Comparison of ENCODE assay signal across 10 cellular contexts in the genomic region with DNA sequence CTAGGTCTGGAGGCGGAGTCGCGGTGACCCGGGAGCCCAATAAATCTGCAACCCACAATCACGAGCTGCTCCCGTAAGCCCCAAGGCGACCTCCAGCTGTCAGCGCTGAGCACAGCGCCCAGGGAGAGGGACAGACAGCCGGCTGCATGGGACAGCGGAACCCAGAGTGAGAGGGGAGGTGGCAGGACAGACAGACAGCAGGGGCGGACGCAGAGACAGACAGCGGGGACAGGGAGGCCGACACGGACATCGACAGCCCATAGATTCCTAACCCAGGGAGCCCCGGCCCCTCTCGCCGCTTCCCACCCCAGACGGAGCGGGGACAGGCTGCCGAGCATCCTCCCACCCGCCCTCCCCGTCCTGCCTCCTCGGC. TPM values are rescaled to one million over a fixed set of nuclear protein-coding genes. Genes with fewer than 3 reads are reported as not detected.
DNase-seq lines count a peak whose midpoint lies in the region; ATAC-seq and TF ChIP-seq lines count a peak whose summit lies in the region.
"Had no signal": no experiment of that assay in that cellular context is flagged by ENCODE, and none has a peak within 500 bp of the region (broad histone marks: within the 10 kb centered on the region; RNA-seq: fewer than 3 reads in every experiment).

Gene SLC5A5 (plus strand): TSS at position 68 of the 373 bp plus-strand sequence. CDS start 375 bp downstream, outside the sequence.

- TF ChIP-seq RAD21 in SK-N-SH (IDR thresholded peaks at IDR 0.05; ENCODE audit: low read length) = no peak

- no peak within 1 kb of the TSS for H3K27ac ChIP-seq in SK-N-SH (ENCODE audit: low read depth in 2 of 2, low read length in 1 of 2)
- H3K27ac ChIP-seq in PC-3 (ENCODE audit: low read length) = no peak within 1 kb of the TSS
- peak within 1 kb of the TSS in 1 of 21 experiments; percentile 4 for H3K27ac ChIP-seq in skin epidermis

- no peak within 1 kb of the TSS for H3K4me3 ChIP-seq in SK-N-SH (ENCODE audit: low read depth in 2 of 2, low read length in 1 of 2)
- H3K4me3 ChIP-seq in PC-3 (ENCODE audit: low read length) = no peak within 1 kb of the TSS
- H3K4me3 ChIP-seq in skin epidermis = peak within 1 kb of the TSS in 6 of 7 experiments; percentile 10 to 18 (median 16)
- no peak within 1 kb of the TSS for H3K4me3 ChIP-seq in MG63

- H3K4me2 ChIP-seq in SK-N-SH = no peak within 1 kb of the TSS
- no peak within 1 kb of the TSS for H3K4me2 ChIP-seq in PC-3 (ENCODE audit: low read length)

- POLR2A ChIA-PET in SK-N-SH (lab: Yijun Ruan, JAX) (interaction anchor here (3.3 kb wide), 1 partner anchor 12 kb away, joined by 26 read pairs; the partner anchor contains the start of gene RPL18A), PC-3 (lab: Charles Lee; ENCODE audit: unreplicated experiment) (interaction anchor here (0.5 kb wide), 1 partner anchor 77 kb away, joined by 6 read pairs; no protein-coding TSS in a partner anchor)

- TF ChIP-seq EP300 in SK-N-SH (IDR thresholded peaks at IDR 0.05; ENCODE audit: borderline replicate concordance in 1 of 2, low read depth in 1 of 2, low read length in 1 of 2) = no peak

- H3K9ac ChIP-seq in SK-N-SH = no peak within 1 kb of the TSS
- no peak within 1 kb of the TSS for H3K9ac ChIP-seq in PC-3 (ENCODE audit: low read length)

- no peak for TF ChIP-seq CTCF in SK-N-SH (IDR thresholded peaks at IDR 0.05)
- no peak for TF ChIP-seq CTCF in PC-3 (conservative IDR thresholded peaks at IDR 0.05; ENCODE audit: low read depth, low read length)

- ATAC-seq in SK-N-SH treated with all-trans-retinoic acid at 6 μM for 48 hours = no peak
- ATAC-seq in PC-3 = peak; percentile 22; the same call in 1 of the 2 replicates
- ATAC-seq in GM19452 (IDR thresholded peaks at IDR 0.05; ENCODE audit: unreplicated experiment) = no peak

- H2AFZ ChIP-seq in SK-N-SH (ENCODE audit: low read depth) (no peak within 1 kb of the TSS), PC-3 (ENCODE audit: low read length) (no peak within 1 kb of the TSS)

- H3K9me3 ChIP-seq in SK-N-SH (no peaks in the 10 kb centered on the region), PC-3 (ENCODE audit: low read length) (no peaks in the 10 kb centered on the region), MG63 (no peaks in the 10 kb centered on the region)

- no peaks in the 10 kb centered on the region for H4K20me1 ChIP-seq in SK-N-SH (ENCODE audit: insufficient read depth)
- no peaks in the 10 kb centered on the region for H4K20me1 ChIP-seq in PC-3 (ENCODE audit: low read length)

- WGBS in SK-N-SH (ENCODE audit: low lambda C conversion rate) = 0% methylated on average over 4 of the region's 26 CpGs

- intact Hi-C loops in PC-3 (cut with micrococcal nuclease) = loop anchor here (5.0 kb wide), 1 partner anchor 125 kb away; no protein-coding TSS in a partner anchor

- H3K79me2 ChIP-seq in SK-N-SH (ENCODE audit: insufficient read depth) (no peaks in the 10 kb centered on the region), PC-3 (ENCODE audit: low read length) (no peaks in the 10 kb centered on the region)

- DNase-seq in SK-N-SH = peak; percentile 64
- DNase-seq in PC-3 = peak; percentile 16
- DNase-seq in cerebellar cortex (ENCODE audit: low spot score) = peak; percentile 44
- no peak for DNase-seq in MG63
- DNase-seq in NCI-H1105 treated with DMSO at 0.1 percent for 48 hours (lab: John Stamatoyannopoulos, UW) = no peak
- DNase-seq: NCI-H2171 treated with DMSO at 0.1 percent for 48 hours had no signal

- H3K36me3 ChIP-seq in SK-N-SH (replicated peaks in 1 of 2; ENCODE audit: control insufficient read depth in 1 of 2, insufficient read depth in 2 of 2, low read length in 1 of 2) (no peaks in the 10 kb centered on the region), PC-3 (ENCODE audit: low read depth, low read length) (no peaks in the 10 kb centered on the region), MG63 (no peaks in the 10 kb centered on the region)

- H3F3A ChIP-seq in SK-N-SH (replicated peaks; ENCODE audit: insufficient read depth) = peaks cover 2% of the 10 kb centered on the region
- no peaks in the 10 kb centered on the region for H3F3A ChIP-seq in PC-3 (ENCODE audit: low read length, unreplicated experiment)

- no TSS peak for BruUV-seq in PC-3 (replicated peaks; lab: Mats Ljungman, UMichigan)

- H3K27me3 ChIP-seq in SK-N-SH (ENCODE audit: insufficient read depth) (peaks cover 25% of the 10 kb centered on the region), PC-3 (ENCODE audit: low read length) (0 out of 2 replicates have a peak, but pooled peaks cover 12% of the 10 kb centered on the region), MG63 (peaks cover 8% of the 10 kb centered on the region)

- no peaks in the 10 kb centered on the region for H3K9me2 ChIP-seq in SK-N-SH
- no peaks in the 10 kb centered on the region for H3K9me2 ChIP-seq in PC-3 (replicated peaks; ENCODE audit: low read length)

- H3K4me1 ChIP-seq in SK-N-SH (ENCODE audit: control insufficient read depth in 1 of 2, insufficient read depth in 2 of 2, low read depth in 1 of 2, low read length in 1 of 2) = peaks cover 0 to 5% of the 10 kb centered on the region in 2 experiments; a peak in 1 of 4 replicates
- H3K4me1 ChIP-seq in PC-3 (ENCODE audit: insufficient read depth, low read length) = peaks cover 5% of the 10 kb centered on the region; the same call in 1 of the 2 replicates

- CTCF ChIA-PET in SK-N-SH (lab: Yijun Ruan, JAX) = interaction anchor here (0.6 to 4.3 kb wide), 7 partner anchors 12 to 1583 kb away, joined by 3 to 51 read pairs (median 9); partner anchors contain the start of genes ARRDC2, CCDC124 and RPL18A
- CTCF ChIA-PET in PC-3 (lab: Charles Lee) = interaction anchor here (0.6 to 3.1 kb wide), 3 partner anchors 12 to 66 kb away, joined by 3 to 105 read pairs (median 10); partner anchors contain the start of genes CCDC124 and RPL18A

TF ChIP-seq in SK-N-SH, 30 proteins besides CTCF, POLR2A, EP300 and RAD21:
- TF ChIP-seq JUND (IDR thresholded peaks at IDR 0.05) (no peak), MXI1 (IDR thresholded peaks at IDR 0.05; ENCODE audit: low read depth, low read length) (0 out of 2 replicates have a peak, but pooled peaks have one; percentile 30), POLR2AphosphoS5 (IDR thresholded peaks at IDR 0.05; ENCODE audit: low read depth, low read length) (no peak)
- TF ChIP-seq, protein P1, sequence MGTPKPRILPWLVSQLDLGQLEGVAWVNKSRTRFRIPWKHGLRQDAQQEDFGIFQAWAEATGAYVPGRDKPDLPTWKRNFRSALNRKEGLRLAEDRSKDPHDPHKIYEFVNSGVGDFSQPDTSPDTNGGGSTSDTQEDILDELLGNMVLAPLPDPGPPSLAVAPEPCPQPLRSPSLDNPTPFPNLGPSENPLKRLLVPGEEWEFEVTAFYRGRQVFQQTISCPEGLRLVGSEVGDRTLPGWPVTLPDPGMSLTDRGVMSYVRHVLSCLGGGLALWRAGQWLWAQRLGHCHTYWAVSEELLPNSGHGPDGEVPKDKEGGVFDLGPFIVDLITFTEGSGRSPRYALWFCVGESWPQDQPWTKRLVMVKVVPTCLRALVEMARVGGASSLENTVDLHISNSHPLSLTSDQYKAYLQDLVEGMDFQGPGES (IDR thresholded peaks at IDR 0.05; ENCODE audit: low read depth, low read length) = no peak
- TF ChIP-seq, protein P2, sequence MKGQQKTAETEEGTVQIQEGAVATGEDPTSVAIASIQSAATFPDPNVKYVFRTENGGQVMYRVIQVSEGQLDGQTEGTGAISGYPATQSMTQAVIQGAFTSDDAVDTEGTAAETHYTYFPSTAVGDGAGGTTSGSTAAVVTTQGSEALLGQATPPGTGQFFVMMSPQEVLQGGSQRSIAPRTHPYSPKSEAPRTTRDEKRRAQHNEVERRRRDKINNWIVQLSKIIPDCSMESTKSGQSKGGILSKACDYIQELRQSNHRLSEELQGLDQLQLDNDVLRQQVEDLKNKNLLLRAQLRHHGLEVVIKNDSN (IDR thresholded peaks at IDR 0.05; ENCODE audit: borderline replicate concordance, low read depth) = no peak

TF ChIP-seq in SK-N-SH treated with all-trans-retinoic acid at 6 μM for 48 hours, 23 proteins besides CTCF, POLR2A, EP300 and RAD21:
- TF ChIP-seq ZC3H10 (CRISPR knock-in tag; IDR thresholded peaks at IDR 0.05) (no peak), CREB5 (CRISPR knock-in tag; IDR thresholded peaks at IDR 0.05; ENCODE audit: low read depth) (no peak), ZNF565 (CRISPR knock-in tag; conservative IDR thresholded peaks at IDR 0.05; ENCODE audit: low read depth) (no peak), TOX (CRISPR knock-in tag; IDR thresholded peaks at IDR 0.05; ENCODE audit: borderline replicate concordance) (no peak)

RNA-seq across cellular contexts. Expression of gene SLC5A5, which starts in this region (rescaled TPM):
- polyA plus RNA-seq in SK-N-SH (2012; rRNA removed) = 0.02 TPM in 2 replicates
- 0.01 TPM in 1 of 2 replicates, not detected in the other for polyA plus RNA-seq in SK-N-SH (2012; cell fraction: cytosol; rRNA removed)
- 0.01 and 0.02 TPM in 2 replicates for polyA plus RNA-seq in SK-N-SH (2012; cell fraction: nucleus; rRNA removed)
- 0.23 TPM in 1 of 2 replicates, not detected in the other for total RNA-seq in PC-3 (2014; rRNA removed)
- not detected in 2 replicates for total RNA-seq in MG63 (2014; rRNA removed; shearing (Covaris generic); ENCODE audit: low replicate concordance)
- total RNA-seq: cardiac septum had no signal

Comparison
In these comparisons a context has a peak if more than half of its experiments do, and no peak if none do; other contexts are left out.
1. Peak in DNase-seq in SK-N-SH; RNA of the gene not detected or under 1 TPM.
2. Peak in DNase-seq and ATAC-seq in PC-3; RNA of the gene not detected or under 1 TPM.
3. H3K4me3 ChIP-seq: peak in skin epidermis (6 of 7); none in SK-N-SH (0 of 2), PC-3 (single experiment) and MG63 (single experiment).